ENCODE assay signal across 8 cellular contexts in genomic region chr6:98834060-98835031, GRCh38. TPM values are rescaled to one million over a fixed set of nuclear protein-coding genes. Genes with fewer than 3 reads are reported as not detected.
A peak's percentile ranks its signal among the peaks of the same experiment; 100 is the strongest.
DNase-seq lines count a peak whose midpoint lies in the region; ATAC-seq, FAIRE-seq and TF ChIP-seq lines count a peak whose summit lies in the region.

TSS of gene POU3F2 (plus strand) at chr6:98834574. CDS start at chr6:98834874, 300 bp downstream.

- H3K9me3 Mint-ChIP-seq in activated CD8-positive, alpha-beta memory T cell treated with anti-CD3 and anti-CD28 coated beads, Interleukin-2, amount 10 ng/mL, durations not matched to agents 7 days and 5 days (ENCODE audit: low read depth) = no peaks in the 10 kb centered on the region

- no peaks in the 10 kb centered on the region for H3K4me1 ChIP-seq in BE2C
- H3K4me1 ChIP-seq in endothelial cell of umbilical vein (ENCODE audit: control insufficient read depth, extremely low read depth, insufficient read depth, low read length) = peaks cover 9% of the 10 kb centered on the region

- H3K4me1 Mint-ChIP-seq in activated CD8-positive, alpha-beta memory T cell treated with anti-CD3 and anti-CD28 coated beads, Interleukin-2, amount 10 ng/mL, durations not matched to agents 7 days and 5 days = peaks cover 35% of the 10 kb centered on the region

- H3K27ac Mint-ChIP-seq in activated CD8-positive, alpha-beta memory T cell treated with anti-CD3 and anti-CD28 coated beads, Interleukin-2, amount 10 ng/mL, durations not matched to agents 7 days and 5 days = peak within 1 kb of the TSS; percentile 0

- dilution Hi-C loops in endothelial cell of umbilical vein (cut with MboI; ENCODE audit: extremely low pct_ligation_motif_present, low sequenced_read_pairs) = no loop called here

- TF ChIP-seq CTCF in BE2C (IDR thresholded peaks at IDR 0.05; ENCODE audit: low read depth, low read length) = no peak
- no peak for TF ChIP-seq CTCF in endothelial cell of umbilical vein (IDR thresholded peaks at IDR 0.05; ENCODE audit: extremely low read depth in 1 of 2, insufficient read depth in 1 of 2, low read depth in 1 of 2, low read length in 2 of 2)

- intact Hi-C loops in endothelial cell of umbilical vein (cut with micrococcal nuclease) = loop anchor here (1.0 to 10.0 kb wide), 4 partner anchors 10 to 1936 kb away; no protein-coding TSS in a partner anchor

- peak within 1 kb of the TSS; percentile 65 for H3K4me2 ChIP-seq in endothelial cell of umbilical vein (ENCODE audit: insufficient read depth, low read length)

- H4K20me1 ChIP-seq in endothelial cell of umbilical vein (replicated peaks; ENCODE audit: control insufficient read depth, extremely low read depth, insufficient read depth, low read length) = no peaks in the 10 kb centered on the region

- peak; percentile 47 for ATAC-seq in GM19351 (IDR thresholded peaks at IDR 0.05; ENCODE audit: unreplicated experiment)
- ATAC-seq in HG03457 (IDR thresholded peaks at IDR 0.05; ENCODE audit: unreplicated experiment) = peak; percentile 63
- ATAC-seq in activated CD8-positive, alpha-beta memory T cell treated with anti-CD3 and anti-CD28 coated beads, Interleukin-2, amount 10 ng/mL, durations not matched to agents 7 days and 5 days = peak; percentile 72

- H3K4me3 Mint-ChIP-seq in activated CD8-positive, alpha-beta memory T cell treated with anti-CD3 and anti-CD28 coated beads, Interleukin-2, amount 10 ng/mL, durations not matched to agents 7 days and 5 days = peak within 1 kb of the TSS; percentile 63

- H3K9me1 ChIP-seq in endothelial cell of umbilical vein (replicated peaks; ENCODE audit: control insufficient read depth, extremely low read depth, insufficient read depth, low read length) = no peaks in the 10 kb centered on the region

- H3K9me3 ChIP-seq in BE2C = no peaks in the 10 kb centered on the region
- no peaks in the 10 kb centered on the region for H3K9me3 ChIP-seq in endothelial cell of umbilical vein (replicated peaks; ENCODE audit: control insufficient read depth, insufficient read depth, low read length)

- H2AFZ ChIP-seq in endothelial cell of umbilical vein (ENCODE audit: low read depth, low read length) = peak within 1 kb of the TSS; percentile 75

- DNase-seq in BE2C (peak; percentile 93), NCI-H524 (lab: John Stamatoyannopoulos, UW) (peak; percentile 97 to 99), endothelial cell of umbilical vein (ENCODE audit: low read depth, low spot score) (peak; percentile 90), midbrain (lab: John Stamatoyannopoulos, UW) (peak; percentile 97)
- peak; percentile 65 for DNase-seq in activated CD8-positive, alpha-beta memory T cell treated with anti-CD3 and anti-CD28 coated beads, Interleukin-2, amount 10 ng/mL, durations not matched to agents 7 days and 5 days
- DNase-seq in stimulated activated CD8-positive, alpha-beta memory T cell treated with anti-CD3 and anti-CD28 coated beads, Interleukin-2, amount 100 ng/mL, for 48 hours (ENCODE audit: low read depth in 2 of 2) = peak; percentile 45 to 57

- H3K27me3 Mint-ChIP-seq in activated CD8-positive, alpha-beta memory T cell treated with anti-CD3 and anti-CD28 coated beads, Interleukin-2, amount 10 ng/mL, durations not matched to agents 7 days and 5 days = peaks cover 87% of the 10 kb centered on the region

- H3K36me3 ChIP-seq in BE2C (no peaks in the 10 kb centered on the region), endothelial cell of umbilical vein (ENCODE audit: control insufficient read depth in 2 of 2, extremely low read depth in 1 of 2, insufficient read depth in 2 of 2, low read length in 2 of 2) (no peaks in the 10 kb centered on the region)

- POLR2A ChIA-PET in endothelial cell of umbilical vein (lab: Charles Lee) = no interaction called here

- H3K27ac ChIP-seq in endothelial cell of umbilical vein (ENCODE audit: insufficient read depth, low read depth, low read length) = no peak within 1 kb of the TSS

- H3K79me2 ChIP-seq in endothelial cell of umbilical vein (ENCODE audit: control insufficient read depth, insufficient read depth, low read length) = no peaks in the 10 kb centered on the region

- CTCF ChIA-PET in activated CD8-positive, alpha-beta memory T cell treated with anti-CD3 and anti-CD28 coated beads, Interleukin-2, amount 10 ng/mL, durations not matched to agents 7 days and 5 days (lab: Charles Lee) = interaction anchor here (0.6 to 0.9 kb wide), 2 partner anchors 18 to 1344 kb away, joined by 3 read pairs; no protein-coding TSS in a partner anchor
- CTCF ChIA-PET in endothelial cell of umbilical vein (lab: Charles Lee) = interaction anchor here (0.6 to 1.1 kb wide), 6 partner anchors 10 to 1431 kb away, joined by 3 to 5 read pairs (median 3); no protein-coding TSS in a partner anchor

- H3K9ac ChIP-seq in endothelial cell of umbilical vein (replicated peaks; ENCODE audit: extremely low read depth, insufficient read depth, low read length) = no peak within 1 kb of the TSS

- peak within 1 kb of the TSS; percentile 63 for H3K4me3 ChIP-seq in BE2C (ENCODE audit: low read depth, low read length)
- peak within 1 kb of the TSS; percentile 8 to 40 (median 34) for H3K4me3 ChIP-seq in endothelial cell of umbilical vein (replicated peaks in 1 of 3; ENCODE audit: insufficient read depth in 1 of 3, low read depth in 1 of 3, low read length in 3 of 3)

- TF ChIP-seq POLR2A in endothelial cell of umbilical vein (IDR thresholded peaks at IDR 0.05; ENCODE audit: low read depth, low read length) = no peak

- H3K27me3 ChIP-seq in BE2C = peaks cover 90% of the 10 kb centered on the region
- peaks cover 74 to 94% of the 10 kb centered on the region in 2 experiments for H3K27me3 ChIP-seq in endothelial cell of umbilical vein (ENCODE audit: control insufficient read depth in 2 of 2, insufficient read depth in 2 of 2, low read length in 2 of 2)

- H3K36me3 Mint-ChIP-seq in activated CD8-positive, alpha-beta memory T cell treated with anti-CD3 and anti-CD28 coated beads, Interleukin-2, amount 10 ng/mL, durations not matched to agents 7 days and 5 days = peaks cover 1% of the 10 kb centered on the region

- FAIRE-seq in endothelial cell of umbilical vein (lab: Jason Lieb, UNC) = peak; percentile 26

- BruUV-seq in endothelial cell of umbilical vein (replicated peaks; lab: Mats Ljungman, UMichigan) = no TSS peak

TF ChIP-seq in endothelial cell of umbilical vein, 7 proteins besides CTCF, POLR2A, EP300 and RAD21:
- TF ChIP-seq MAX (IDR thresholded peaks at IDR 0.05; ENCODE audit: insufficient read depth, insufficient read length) (no peak), EZH2 (IDR thresholded peaks at IDR 0.05; ENCODE audit: borderline replicate concordance, low read depth, low read length, severe bottlenecking) (peak; percentile 19)

RNA-seq across cellular contexts. Expression of gene POU3F2, which starts in this region (rescaled TPM):
- 0.22 TPM for polyA plus RNA-seq in BE2C (2012; ENCODE audit: insufficient read depth, insufficient read length, low read depth)
- total RNA-seq in activated CD8-positive, alpha-beta memory T cell treated with anti-CD3 and anti-CD28 coated beads, Interleukin-2, amount 10 ng/mL, durations not matched to agents 7 days and 5 days = not detected
- total RNA-seq in endothelial cell of umbilical vein = not detected in 2 replicates
- polyA plus RNA-seq in endothelial cell of umbilical vein = not detected in 2 replicates
- not detected in 2 replicates for polyA plus RNA-seq in endothelial cell of umbilical vein (2011; cell fraction: cytosol; rRNA removed)
- not detected in 2 replicates for polyA plus RNA-seq in endothelial cell of umbilical vein (2011; cell fraction: nucleus; rRNA removed)
- not detected in 2 replicates for polyA plus RNA-seq in endothelial cell of umbilical vein (2012)
- 0.05 TPM in 1 of 2 replicates, not detected in the other for polyA minus RNA-seq in endothelial cell of umbilical vein
- polyA minus RNA-seq in endothelial cell of umbilical vein (2011; cell fraction: cytosol; rRNA and poly(A)+ RNA removed) = 0.41 TPM
- polyA minus RNA-seq in endothelial cell of umbilical vein (2011; cell fraction: nucleus; rRNA and poly(A)+ RNA removed) = not detected in 2 replicates

Comparison
In these comparisons a context has a peak if more than half of its experiments do, and no peak if none do; other contexts are left out.
1. Peak in DNase-seq and ATAC-seq in activated CD8-positive, alpha-beta memory T cell treated with anti-CD3 and anti-CD28 coated beads, Interleukin-2, amount 10 ng/mL, durations not matched to agents 7 days and 5 days; RNA of the gene not detected or under 1 TPM.
2. Peak in DNase-seq, H3K4me3 ChIP-seq and H3K4me2 ChIP-seq in endothelial cell of umbilical vein; RNA of the gene not detected or under 1 TPM.